ENCODE assay signal across 28 cellular contexts in genomic region chr17:80214878-80215210, GRCh38. TPM values are rescaled to one million over a fixed set of nuclear protein-coding genes. Genes with fewer than 3 reads are reported as not detected.
"Had no signal": no experiment of that assay in that cellular context is flagged by ENCODE, and none has a peak within 500 bp of the region (broad histone marks: within the 10 kb centered on the region; RNA-seq: fewer than 3 reads in every experiment).

No MANE protein-coding gene starts in this region.

- H3K4me2 ChIP-seq: hepatocyte had no signal

- H3K4me3 ChIP-seq: heart right ventricle, hepatocyte, left lung, lower lobe of right lung, ovary, prostate gland, skin epidermis, stomach, testis, thyroid gland, transverse colon, upper lobe of left lung had no signal

- H3K27ac ChIP-seq: heart right ventricle, hepatocyte, left lung, lower lobe of right lung, neutrophil, ovary, prostate gland, skin epidermis, stomach, testis, thyroid gland, transverse colon had no signal

- H3K27me3 ChIP-seq: heart right ventricle, hepatocyte, left lung, ovary, stomach, testis, thyroid gland, transverse colon, upper lobe of left lung had no signal

- FAIRE-seq: keratinocyte had no signal

- H3K9me3 ChIP-seq: heart right ventricle, left lung, lower lobe of right lung, neutrophil, ovary, prostate gland, stomach, testis, thyroid gland, transverse colon, upper lobe of left lung had no signal

- H3K36me3 ChIP-seq: neutrophil, ovary had no signal

- ATAC-seq: heart right ventricle; left colon; left lung; lower lobe of right lung; naive thymus-derived CD8-positive, alpha-beta T cell; sciatic nerve; stimulated activated naive B cell treated with anti-CD40 and anti-IgM and Interleukin-4, amounts not matched to agents 10 μg/mL and 1 μg/mL and 100 μg/mL, for 72 hours; stimulated activated naive CD8-positive, alpha-beta T cell treated with anti-CD3 and anti-CD28 coated beads, Interleukin-15, Interleukin-2, amounts not matched to agents 100 U/mL and 50 U/mL, for 24 hours had no signal

- H3K4me1 ChIP-seq: prostate gland had no signal

- DNase-seq: heart right ventricle; left colon; lower lobe of right lung; mammary epithelial cell; mesenchymal stem cell; occipital lobe; posterior cingulate gyrus; retina; stimulated activated CD4-positive, alpha-beta T cell treated with anti-CD3 and anti-CD28 coated beads, Interleukin-12 subunit alpha, Interleukin-12 subunit beta, amount 100 ng/mL, for 4 hours; stimulated activated CD4-positive, alpha-beta T cell treated with anti-CD3 and anti-CD28 coated beads, Interleukin-15, amount 100 ng/mL, for 24 hours; stimulated activated CD4-positive, alpha-beta T cell treated with anti-CD3 and anti-CD28 coated beads, Interleukin-2, amount 100 ng/mL, for 24 hours; stimulated activated CD4-positive, alpha-beta T cell treated with anti-CD3 and anti-CD28 coated beads, Interleukin-4, amount 100 ng/mL, for 1 hour; stimulated activated naive B cell treated with anti-CD40 and anti-IgM and Interleukin-4, amounts not matched to agents 10 μg/mL and 1 μg/mL and 100 μg/mL, for 72 hours; stimulated activated naive CD8-positive, alpha-beta T cell treated with anti-CD3 and anti-CD28 coated beads, Interleukin-15, Interleukin-2, amounts not matched to agents 100 U/mL and 50 U/mL, for 24 hours; stomach; testis; thyroid gland; transverse colon had no signal

RNA-seq across cellular contexts. Expression of gene CARD14, which starts 45.0 kb away (rescaled TPM):
- total RNA-seq: naive thymus-derived CD8-positive, alpha-beta T cell had no signal
- polyA plus RNA-seq: naive thymus-derived CD8-positive, alpha-beta T cell had no signal
